Comparison of ENCODE assay signal across 14 cellular contexts in the genomic region with DNA sequence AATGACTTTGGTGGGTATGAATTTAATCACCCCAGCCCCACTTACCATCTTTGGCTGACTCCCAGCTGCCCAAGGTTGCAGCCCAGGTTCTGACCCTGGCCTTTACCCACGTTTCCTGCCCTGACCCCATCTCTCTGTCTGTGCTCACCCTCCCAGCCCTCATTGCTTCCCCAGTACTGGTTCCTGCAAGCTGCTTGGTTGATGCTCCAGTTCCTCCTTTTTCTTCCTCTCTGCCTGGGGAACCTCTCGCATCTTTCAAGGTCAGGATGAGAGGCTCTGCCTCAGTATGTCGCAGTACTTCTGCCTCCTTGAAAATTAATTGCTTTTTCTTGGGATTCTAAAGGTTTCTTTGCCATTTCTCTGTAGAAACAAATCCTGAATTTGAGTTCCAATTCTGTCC.
"Had no signal": no experiment of that assay in that cellular context is flagged by ENCODE, and none has a peak within 500 bp of the region (broad histone marks: within the 10 kb centered on the region; RNA-seq: fewer than 3 reads in every experiment).

No MANE protein-coding gene starts in this region.

- DNase-seq: activated B cell treated with CpG ODN at 0.5 μM for 24 hours; activated CD4-positive, alpha-beta T cell treated with anti-CD3 and anti-CD28 coated beads, Interleukin-2, amount 10 ng/mL, durations not matched to agents 7 days and 5 days; activated CD8-positive, alpha-beta memory T cell treated with anti-CD3 and anti-CD28 coated beads for 24 hours; activated naive CD4-positive, alpha-beta T cell treated with anti-CD3 and anti-CD28 coated beads, Interleukin-2, amount 10 ng/mL, durations not matched to agents 7 days and 5 days; amniotic stem cell; cerebellar nuclear complex; endodermal cell; head of caudate nucleus had no signal

- H3K27me3 Mint-ChIP-seq: activated B cell treated with CpG ODN at 0.5 μM for 24 hours; activated naive CD4-positive, alpha-beta T cell treated with anti-CD3 and anti-CD28 coated beads, Interleukin-2, amount 10 ng/mL, durations not matched to agents 7 days and 5 days; memory B cell had no signal

- H3K9me3 Mint-ChIP-seq: activated CD4-positive, alpha-beta T cell treated with anti-CD3 and anti-CD28 coated beads, Interleukin-2, amount 10 ng/mL, durations not matched to agents 7 days and 5 days; activated T-helper 2 cell treated with anti-CD3 and anti-CD28 coated beads, Interferon-gamma antibody, Interleukin-2, Interleukin-4, amounts not matched to agents 10 μg/mL and 5 μg/mL and 100 μg/mL, durations not matched to agents 14 hours and 24 hours and 36 hours; dendritic cell treated with granulocyte-macrophage colony-stimulating factor and Interleukin-4, amounts not matched to agents 40 ng/mL and 50 ng/mL, for 4 days; T-helper 1 cell treated with Interleukin-12 subunit alpha and Interleukin-12 subunit beta and Interleukin-4 antibody, amounts not matched to agents 30 μg/mL and 1 μg/mL, for 36 hours had no signal

- H3K36me3 Mint-ChIP-seq: activated naive CD4-positive, alpha-beta T cell treated with anti-CD3 and anti-CD28 coated beads, Interleukin-2, amount 10 ng/mL, durations not matched to agents 7 days and 5 days; brain; memory B cell had no signal

- H3K27ac Mint-ChIP-seq: activated B cell treated with CpG ODN at 0.5 μM for 24 hours; activated CD4-positive, alpha-beta T cell treated with anti-CD3 and anti-CD28 coated beads, Interleukin-2, amount 10 ng/mL, durations not matched to agents 7 days and 5 days; activated naive CD4-positive, alpha-beta T cell treated with anti-CD3 and anti-CD28 coated beads, Interleukin-2, amount 10 ng/mL, durations not matched to agents 7 days and 5 days; activated T-helper 2 cell treated with anti-CD3 and anti-CD28 coated beads, Interferon-gamma antibody, Interleukin-2, Interleukin-4, amounts not matched to agents 10 μg/mL and 5 μg/mL and 100 μg/mL, durations not matched to agents 14 hours and 24 hours and 36 hours; dendritic cell treated with granulocyte-macrophage colony-stimulating factor and Interleukin-4, amounts not matched to agents 40 ng/mL and 50 ng/mL, for 4 days; endodermal cell; memory B cell; T-helper 1 cell treated with Interleukin-12 subunit alpha and Interleukin-12 subunit beta and Interleukin-4 antibody, amounts not matched to agents 30 μg/mL and 1 μg/mL, for 36 hours had no signal

- H3K4me1 Mint-ChIP-seq: activated B cell treated with CpG ODN at 0.5 μM for 24 hours; activated CD4-positive, alpha-beta T cell treated with anti-CD3 and anti-CD28 coated beads, Interleukin-2, amount 10 ng/mL, durations not matched to agents 7 days and 5 days; activated naive CD4-positive, alpha-beta T cell treated with anti-CD3 and anti-CD28 coated beads, Interleukin-2, amount 10 ng/mL, durations not matched to agents 7 days and 5 days; endodermal cell; memory B cell; neural crest cell had no signal

- H3K4me3 Mint-ChIP-seq: activated B cell treated with CpG ODN at 0.5 μM for 24 hours; activated CD4-positive, alpha-beta T cell treated with anti-CD3 and anti-CD28 coated beads, Interleukin-2, amount 10 ng/mL, durations not matched to agents 7 days and 5 days; activated naive CD4-positive, alpha-beta T cell treated with anti-CD3 and anti-CD28 coated beads, Interleukin-2, amount 10 ng/mL, durations not matched to agents 7 days and 5 days; brain; dendritic cell treated with granulocyte-macrophage colony-stimulating factor and Interleukin-4, amounts not matched to agents 40 ng/mL and 50 ng/mL, for 4 days; endodermal cell; memory B cell; neural crest cell; T-helper 1 cell treated with Interleukin-12 subunit alpha and Interleukin-12 subunit beta and Interleukin-4 antibody, amounts not matched to agents 30 μg/mL and 1 μg/mL, for 36 hours had no signal
